ENCODE assay signal across 15 cellular contexts in the genomic region with DNA sequence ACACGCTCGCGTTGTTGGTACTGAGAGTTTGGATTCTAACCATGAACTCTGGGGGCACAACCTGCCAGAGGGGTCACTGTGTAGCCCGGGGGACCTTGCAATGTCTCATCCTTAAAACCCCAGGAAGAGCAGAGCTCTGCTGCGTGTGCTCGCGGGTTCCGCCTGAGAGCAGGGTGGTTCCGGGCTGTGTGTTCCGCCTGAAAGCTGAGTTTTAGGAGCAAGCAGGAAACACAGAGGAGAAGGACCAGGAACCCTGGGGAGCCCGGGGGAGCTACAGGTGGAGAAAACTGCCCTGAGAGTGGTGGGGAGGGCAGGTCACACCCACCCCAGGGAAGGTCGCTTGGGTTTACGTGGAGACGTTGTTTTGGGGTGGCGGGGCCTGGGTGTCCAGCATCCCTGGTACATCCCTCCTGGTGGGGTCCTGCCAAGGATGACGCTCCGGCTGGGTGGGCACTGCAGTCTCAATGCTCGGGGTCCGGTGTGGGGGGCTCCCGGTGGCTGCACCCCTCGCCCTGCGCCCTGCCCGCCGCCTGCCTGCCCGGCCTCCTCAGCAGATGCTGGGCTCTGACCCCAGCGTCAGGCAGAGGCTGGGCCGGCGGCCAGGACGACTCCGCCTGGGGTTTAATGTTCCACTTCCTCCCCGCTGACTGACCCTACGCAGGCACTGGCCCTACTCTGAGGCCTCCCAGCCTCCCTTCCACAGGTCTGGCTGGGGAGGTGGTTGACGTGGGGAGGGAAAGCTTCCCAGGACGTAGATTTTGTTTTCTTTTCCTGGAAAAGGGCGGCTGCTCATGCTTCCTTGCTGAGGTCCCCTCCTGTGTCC. TPM values are rescaled to one million over a fixed set of nuclear protein-coding genes. Genes with fewer than 3 reads are reported as not detected.
DNase-seq lines count a peak whose midpoint lies in the region; ATAC-seq, FAIRE-seq and TF ChIP-seq lines count a peak whose summit lies in the region.
"Had no signal": no experiment of that assay in that cellular context is flagged by ENCODE, and none has a peak within 500 bp of the region (broad histone marks: within the 10 kb centered on the region; RNA-seq: fewer than 3 reads in every experiment).

No MANE protein-coding gene starts in this region.

- no peaks in the 10 kb centered on the region for H3K36me3 ChIP-seq in PC-3 (ENCODE audit: low read depth, low read length)
- H3K36me3 ChIP-seq in H1 (ENCODE audit: control insufficient read depth in 2 of 4, insufficient read depth in 4 of 4, low read length in 3 of 4) = no peaks in the 10 kb centered on the region
- H3K36me3 ChIP-seq: spleen had no signal

- in situ Hi-C loops in GM13977 (cut with MboI; ENCODE audit: low pct_unique_long_range_greater_than_20kb, low sequenced_read_pairs, unreplicated experiment) = no loop called here
- in situ Hi-C loops in GM13976 (cut with MboI; ENCODE audit: low sequenced_read_pairs, unreplicated experiment) = no loop called here

- no peak overlapping the region for H2BK12ac ChIP-seq in H1 (ENCODE audit: low read depth, low read length)

- H3K23ac ChIP-seq in H1 (ENCODE audit: insufficient read length) = no peak overlapping the region

- no peak overlapping the region for H2BK20ac ChIP-seq in H1 (ENCODE audit: low read length)

- H3K27ac ChIP-seq in PC-3 (ENCODE audit: low read length) (no peak overlapping the region), H1 (ENCODE audit: low read depth, low read length) (no peak overlapping the region)

- no peak overlapping the region for H2AK5ac ChIP-seq in H1 (ENCODE audit: low read depth, low read length)

- H4K91ac ChIP-seq in H1 (replicated peaks; ENCODE audit: insufficient read length, low read length) = no peak overlapping the region

- TF ChIP-seq EP300 in H1 (IDR thresholded peaks at IDR 0.05; ENCODE audit: borderline replicate concordance in 1 of 2, low read depth in 2 of 2, low read length in 2 of 2) = no peak

- H3F3A ChIP-seq in PC-3 (ENCODE audit: low read length, unreplicated experiment) = no peaks in the 10 kb centered on the region

- TF ChIP-seq RAD21 in H1 (IDR thresholded peaks at IDR 0.05 in 1 of 2, conservative IDR thresholded peaks at IDR 0.05 in 1 of 2; ENCODE audit: low read depth in 2 of 2, low read length in 2 of 2) = no peak

- H3K56ac ChIP-seq in H1 (replicated peaks; ENCODE audit: insufficient read length, low read depth, low read length) = no peak overlapping the region

- intact Hi-C loops in PC-3 (cut with micrococcal nuclease) = no loop called here

- peak overlapping the region; percentile 14; the same call in 1 of the 2 replicates for H4K8ac ChIP-seq in H1 (ENCODE audit: extremely low read depth, insufficient read depth, low read length)

- H3K27me3 ChIP-seq in PC-3 (ENCODE audit: low read length) = no peaks in the 10 kb centered on the region
- H3K27me3 ChIP-seq in H1 (replicated peaks in 1 of 4; ENCODE audit: control insufficient read depth in 3 of 4, extremely low read depth in 1 of 4, insufficient read depth in 3 of 4, low read length in 3 of 4) = peaks cover 0 to 7% (median 3%) of the 10 kb centered on the region in 4 experiments; a peak in 2 of 7 replicates

- H3K18ac ChIP-seq in H1 (ENCODE audit: extremely low read depth, low read length) = no peak overlapping the region; the same call in 1 of the 2 replicates

- no peak for ATAC-seq in PC-3
- ATAC-seq: activated CD8-positive, alpha-beta memory T cell treated with anti-CD3 and anti-CD28 coated beads, Interleukin-2, amount 10 ng/mL, durations not matched to agents 7 days and 5 days; naive thymus-derived CD4-positive, alpha-beta T cell had no signal

- 88% methylated on average over 27 of the region's 35 CpGs; no CpG with 5 or more reads in 1 of the 2 experiments for WGBS in H1 (ENCODE audit: extremely low coverage in 1 of 2, insufficient coverage in 1 of 2, insufficient read length in 1 of 2, insufficient replicate concordance in 2 of 2, low coverage in 1 of 2, low lambda C conversion rate in 2 of 2, missing lambda C conversion rate in 1 of 2), 2 experiments

- no peak overlapping the region for H3K14ac ChIP-seq in H1 (ENCODE audit: insufficient read length)

- H3K4me3 ChIP-seq in PC-3 (ENCODE audit: low read length) (no peak overlapping the region), H1 (ENCODE audit: extremely low read depth in 1 of 4, insufficient read depth in 2 of 4, low read depth in 3 of 4, low read length in 4 of 4) (no peak overlapping the region)
- H3K4me3 ChIP-seq: spleen had no signal

- peak overlapping the region; percentile 56 for H3K4me2 ChIP-seq in PC-3 (ENCODE audit: low read length)
- H3K4me2 ChIP-seq in H1 (ENCODE audit: insufficient read depth in 1 of 2, low read depth in 2 of 2, low read length in 2 of 2) = no peak overlapping the region

- no peak for TF ChIP-seq POLR2A in H1 (IDR thresholded peaks at IDR 0.05; ENCODE audit: control extremely low read depth in 1 of 2, low read depth in 2 of 2, low read length in 2 of 2)

- no peak overlapping the region for H4K5ac ChIP-seq in H1 (ENCODE audit: insufficient read length, low read depth, low read length)

- no peaks in the 10 kb centered on the region for H3K79me1 ChIP-seq in H1 (ENCODE audit: low read depth, low read length)

- no peaks in the 10 kb centered on the region for H3K9me2 ChIP-seq in PC-3 (replicated peaks; ENCODE audit: low read length)

- H3K79me2 ChIP-seq in PC-3 (ENCODE audit: low read length) = no peaks in the 10 kb centered on the region
- no peaks in the 10 kb centered on the region for H3K79me2 ChIP-seq in H1 (ENCODE audit: control insufficient read depth in 1 of 2, insufficient read depth in 2 of 2, low read length in 2 of 2)

- no peak overlapping the region for H3K9ac ChIP-seq in PC-3 (ENCODE audit: low read length)
- H3K9ac ChIP-seq in H1 (replicated peaks in 1 of 4; ENCODE audit: extremely low read depth in 1 of 4, low read depth in 3 of 4, low read length in 3 of 4) = no peak overlapping the region

- POLR2A ChIA-PET in PC-3 (lab: Charles Lee; ENCODE audit: unreplicated experiment) = no interaction called here
- POLR2A ChIA-PET in H1 (lab: Charles Lee; ENCODE audit: partially characterized antibody) = interaction anchor here (1.0 to 1.5 kb wide), 2 partner anchors 29 to 119 kb away, joined by 3 read pairs; partner anchors contain the start of gene ISG15

- H4K20me1 ChIP-seq in PC-3 (ENCODE audit: low read length) = no peaks in the 10 kb centered on the region
- no peaks in the 10 kb centered on the region for H4K20me1 ChIP-seq in H1 (replicated peaks in 1 of 2; ENCODE audit: control insufficient read depth in 1 of 2, insufficient read depth in 2 of 2, low read length in 2 of 2)

- no peaks in the 10 kb centered on the region for H3K9me3 ChIP-seq in PC-3 (ENCODE audit: low read length)
- H3K9me3 ChIP-seq in H1 (ENCODE audit: insufficient read depth in 2 of 2, low read depth in 1 of 2, low read length in 1 of 2) = no peaks in the 10 kb centered on the region
- H3K9me3 ChIP-seq: spleen had no signal

- 0 out of 2 replicates have a peak overlapping the region, but pooled peaks have one; percentile 31 for H2BK15ac ChIP-seq in H1 (ENCODE audit: low read length)

- no peak overlapping the region for H2BK5ac ChIP-seq in H1 (ENCODE audit: low read depth, low read length)

- peak overlapping the region; percentile 57 for H2AFZ ChIP-seq in PC-3 (ENCODE audit: low read length)
- H2AFZ ChIP-seq in H1 (ENCODE audit: low read length) = no peak overlapping the region

- DNase-seq in PC-3 (no peak), H1 (ENCODE audit: low read depth in 1 of 2, low spot score in 2 of 2) (no peak), lung microvascular endothelial cell (ENCODE audit: low read depth in 2 of 2) (peak; percentile 31 to 43), smooth muscle cell of the brain vasculature (ENCODE audit: low read depth, low spot score) (peak; percentile 51), GM13977 (ENCODE audit: low spot score) (no peak), GM13976 (ENCODE audit: low spot score) (no peak), putamen (ENCODE audit: low spot score) (no peak), NCI-H446 (lab: John Stamatoyannopoulos, UW) (no peak)
- DNase-seq: activated CD8-positive, alpha-beta memory T cell treated with anti-CD3 and anti-CD28 coated beads, Interleukin-2, amount 10 ng/mL, durations not matched to agents 7 days and 5 days; COR-L47; KBM-7; naive thymus-derived CD4-positive, alpha-beta T cell; NCI-H82; SIG-M5; spleen had no signal

- FAIRE-seq in H1 (lab: Jason Lieb, UNC) = no peak

- H2BK120ac ChIP-seq in H1 (replicated peaks; ENCODE audit: low read depth, low read length) = no peak overlapping the region

- H3K4ac ChIP-seq in H1 (replicated peaks; ENCODE audit: insufficient read length, low read depth, low read length) = no peak overlapping the region

- peaks cover 2% of the 10 kb centered on the region; the same call in 1 of the 2 replicates for H3K23me2 ChIP-seq in H1 (ENCODE audit: low read depth, low read length)

- no TSS peak for BruUV-seq in PC-3 (replicated peaks; lab: Mats Ljungman, UMichigan)

- CTCF ChIA-PET in PC-3 (lab: Charles Lee) = no interaction called here
- CTCF ChIA-PET in H1 (lab: Charles Lee; ENCODE audit: partially characterized antibody) = interaction anchor here (0.6 to 1.6 kb wide), 5 partner anchors 9 to 131 kb away, joined by 3 to 8 read pairs (median 3); partner anchors contain the start of gene TTLL10

- TF ChIP-seq CTCF in PC-3 (conservative IDR thresholded peaks at IDR 0.05; ENCODE audit: low read depth, low read length) (no peak), H1 (IDR thresholded peaks at IDR 0.05; ENCODE audit: control extremely low read depth in 1 of 3, insufficient read depth in 1 of 3, low read depth in 1 of 3, low read length in 3 of 3) (peak in 1 of 3 experiments; percentile 18; a peak in 1 of 4 replicates), GM13977 (IDR thresholded peaks at IDR 0.05; ENCODE audit: extremely low read depth, insufficient read depth, missing control alignments) (no peak), GM13976 (IDR thresholded peaks at IDR 0.05; ENCODE audit: borderline replicate concordance, control extremely low read depth, extremely low read depth, insufficient read depth, missing control alignments) (no peak)

- peaks cover 17% of the 10 kb centered on the region; the same call in 1 of the 2 replicates for H3K4me1 ChIP-seq in PC-3 (ENCODE audit: insufficient read depth, low read length)
- H3K4me1 ChIP-seq in H1 (replicated peaks in 1 of 4; ENCODE audit: control insufficient read depth in 3 of 4, insufficient read depth in 4 of 4, low read length in 3 of 4) = peaks cover 0 to 19% (median 7%) of the 10 kb centered on the region in 4 experiments; a peak in 5 of 7 replicates

RNA-seq across cellular contexts. Expression of gene C1orf159, which starts 17.2 kb away (rescaled TPM):
- 61.7 and 78.0 TPM in 2 replicates for total RNA-seq in PC-3 (2014; rRNA removed)
- total RNA-seq in H1 (2021; fragmentation: NEBNext Ultra II Directional; extraction: Animal tissue kit (Norgen Biotek cat#: 25700)) = 10.9 and 12.4 TPM in 2 replicates
- polyA plus RNA-seq in H1 (2011; rRNA removed) = 10.0 and 15.7 TPM in 2 replicates
- 11.1 TPM for polyA plus RNA-seq in H1 (2011; cell fraction: cytosol; rRNA removed)
- 45.2 TPM for polyA plus RNA-seq in H1 (2011; cell fraction: nucleus; rRNA removed)
- polyA plus RNA-seq in H1 (2012, experiment 1 of 2) = 6.7 to 11.8 TPM (median 10.8 TPM) in 4 replicates
- polyA plus RNA-seq in H1 (2012, experiment 2 of 2) = 9.1 TPM
- polyA plus RNA-seq in H1 (2013, experiment 1 of 2) = 8.9 TPM
- polyA plus RNA-seq in H1 (2013, experiment 2 of 2) = 8.4 TPM
- 2.8 and 4.3 TPM in 2 replicates for polyA minus RNA-seq in H1 (2011; rRNA and poly(A)+ RNA removed)
- polyA minus RNA-seq in H1 (2011; cell fraction: cytosol; rRNA and poly(A)+ RNA removed) = 5.1 TPM
- 14.2 TPM for polyA minus RNA-seq in H1 (2011; cell fraction: nucleus; rRNA and poly(A)+ RNA removed)
- total RNA-seq in lung microvascular endothelial cell = 4.8 and 5.2 TPM in 2 replicates

RNA-seq across cellular contexts. Expression of gene TTLL10, which starts 40.5 kb away (rescaled TPM):
- 0.36 and 0.46 TPM in 2 replicates for total RNA-seq in PC-3 (2014; rRNA removed)
- total RNA-seq in H1 (2021; fragmentation: NEBNext Ultra II Directional; extraction: Animal tissue kit (Norgen Biotek cat#: 25700)) = 1.6 and 1.7 TPM in 2 replicates
- polyA plus RNA-seq in H1 (2011; rRNA removed) = 1.1 and 2.0 TPM in 2 replicates
- 1.0 TPM for polyA plus RNA-seq in H1 (2011; cell fraction: cytosol; rRNA removed)
- 3.8 TPM for polyA plus RNA-seq in H1 (2011; cell fraction: nucleus; rRNA removed)
- polyA plus RNA-seq in H1 (2012, experiment 1 of 2) = 0.94 to 4.7 TPM (median 1.1 TPM) in 4 replicates
- polyA plus RNA-seq in H1 (2012, experiment 2 of 2) = 0.24 TPM
- 0.73 TPM for polyA plus RNA-seq in H1 (2013, experiment 1 of 2)
- polyA plus RNA-seq in H1 (2013, experiment 2 of 2) = 0.55 TPM
- polyA minus RNA-seq in H1 (2011; rRNA and poly(A)+ RNA removed) = 0.51 and 1.3 TPM in 2 replicates
- polyA minus RNA-seq in H1 (2011; cell fraction: cytosol; rRNA and poly(A)+ RNA removed) = not detected
- polyA minus RNA-seq in H1 (2011; cell fraction: nucleus; rRNA and poly(A)+ RNA removed) = 1.5 TPM
- total RNA-seq in lung microvascular endothelial cell = not detected in 2 replicates
- total RNA-seq: activated CD8-positive, alpha-beta memory T cell treated with anti-CD3 and anti-CD28 coated beads, Interleukin-2, amount 10 ng/mL, durations not matched to agents 7 days and 5 days had no signal
- polyA plus RNA-seq: naive thymus-derived CD4-positive, alpha-beta T cell had no signal

RNA-seq across cellular contexts. Expression of gene RNF223, which starts 59.0 kb away (rescaled TPM):
- total RNA-seq in PC-3 (2014; rRNA removed) = 147 and 171 TPM in 2 replicates
- not detected in 2 replicates for total RNA-seq in H1 (2021; fragmentation: NEBNext Ultra II Directional; extraction: Animal tissue kit (Norgen Biotek cat#: 25700))
- not detected in 2 replicates for polyA plus RNA-seq in H1 (2011; rRNA removed)
- not detected for polyA plus RNA-seq in H1 (2011; cell fraction: cytosol; rRNA removed)
- not detected for polyA plus RNA-seq in H1 (2011; cell fraction: nucleus; rRNA removed)
- not detected in 4 replicates for polyA plus RNA-seq in H1 (2012, experiment 1 of 2)
- polyA plus RNA-seq in H1 (2012, experiment 2 of 2) = not detected
- 0.02 TPM for polyA plus RNA-seq in H1 (2013, experiment 1 of 2)
- polyA plus RNA-seq in H1 (2013, experiment 2 of 2) = not detected
- polyA minus RNA-seq in H1 (2011; rRNA and poly(A)+ RNA removed) = not detected in 2 replicates
- not detected for polyA minus RNA-seq in H1 (2011; cell fraction: cytosol; rRNA and poly(A)+ RNA removed)
- 0.40 TPM for polyA minus RNA-seq in H1 (2011; cell fraction: nucleus; rRNA and poly(A)+ RNA removed)
- total RNA-seq in lung microvascular endothelial cell = not detected in 2 replicates
- total RNA-seq: activated CD8-positive, alpha-beta memory T cell treated with anti-CD3 and anti-CD28 coated beads, Interleukin-2, amount 10 ng/mL, durations not matched to agents 7 days and 5 days; spleen had no signal
- polyA plus RNA-seq: naive thymus-derived CD4-positive, alpha-beta T cell; spleen had no signal

Comparison
In these comparisons a context has a peak if more than half of its experiments do, and no peak if none do; other contexts are left out.
1. DNase-seq: peak in lung microvascular endothelial cell (2 of 2) and smooth muscle cell of the brain vasculature (single experiment); none in PC-3 (single experiment), H1 (0 of 2), GM13977 (single experiment), GM13976 (single experiment), putamen (single experiment) and NCI-H446 (0 of 2).
2. RNA of gene RNF223, which starts 59.0 kb away (total RNA-seq): 147 to 171 TPM in PC-3; not detected in H1 and not detected in lung microvascular endothelial cell; every median in the first group is over 100 times any median in the second.